ENCODE assay signal across 27 cellular contexts in genomic region chr10:91514025-91514424, GRCh38.
A peak's percentile ranks its signal among the peaks of the same experiment; 100 is the strongest.
DNase-seq lines count a peak whose midpoint lies in the region; ATAC-seq and TF ChIP-seq lines count a peak whose summit lies in the region.
"Had no signal": no experiment of that assay in that cellular context is flagged by ENCODE, and none has a peak within 500 bp of the region (broad histone marks: within the 10 kb centered on the region; RNA-seq: fewer than 3 reads in every experiment).

No MANE protein-coding gene starts in this region.

- DNase-seq in EH (ENCODE audit: low read depth) (peak; percentile 23), M059J (ENCODE audit: low read depth) (peak; percentile 23), fibroblast of peridontal ligament (ENCODE audit: extremely low read depth) (peak; percentile 42), vagina (ENCODE audit: extremely low spot score in 2 of 2) (no peak), superior temporal gyrus (ENCODE audit: extremely low spot score) (no peak)
- DNase-seq: activated CD4-positive, alpha-beta memory T cell treated with anti-CD3 and anti-CD28 coated beads for 36 hours; activated CD4-positive, CD25-positive, alpha-beta regulatory T cell treated with anti-CD3 and anti-CD28 coated beads, Interleukin-2, amount 50 U/mL, for 72 hours; activated naive CD4-positive, alpha-beta T cell; activated T-cell treated with anti-CD3 and anti-CD28 coated beads, Interleukin-2, amount 50 U/mL, for 72 hours; cerebellar nuclear complex; COR-L47; GF-D8; hippocampal formation; left colon; NCI-H2081; NCI-H2227 treated with DMSO at 0.1 percent for 48 hours; NCI-H526 treated with DMSO at 0.1 percent for 48 hours; nephron progenitor cell; ovary; PC-9; stimulated activated CD8-positive, alpha-beta memory T cell treated with anti-CD3 and anti-CD28 coated beads, Interleukin-4, amount 100 ng/mL, for 48 hours; thyroid gland had no signal

- H3K4me3 ChIP-seq in rectal smooth muscle tissue (ENCODE audit: low read length) (no peak overlapping the region), vagina (no peak overlapping the region)
- H3K4me3 ChIP-seq: GM23338, ovary, PC-9, thyroid gland had no signal

- H3K4me1 ChIP-seq in rectal smooth muscle tissue (ENCODE audit: control insufficient read depth, insufficient read depth, low read length), result no peaks in the 10 kb centered on the region
- H3K4me1 ChIP-seq in vagina, result peaks cover 12% of the 10 kb centered on the region
- H3K4me1 ChIP-seq: thyroid gland had no signal

- H3K27ac ChIP-seq in rectal smooth muscle tissue (ENCODE audit: low read depth, low read length) (peak overlapping the region; percentile 6), vagina (no peak overlapping the region)
- H3K27ac ChIP-seq: C4-2B, KMS-11, PC-9, thyroid gland had no signal

- no peak overlapping the region for H3K9ac ChIP-seq in rectal smooth muscle tissue (ENCODE audit: low read length)
- H3K9ac ChIP-seq: KMS-11 had no signal

- intact Hi-C loops in vagina (cut with DNase I), result no loop called here

- H3K27me3 ChIP-seq in rectal smooth muscle tissue (ENCODE audit: control insufficient read depth, insufficient read depth, low read length) (no peaks in the 10 kb centered on the region), vagina (no peaks in the 10 kb centered on the region)
- H3K27me3 ChIP-seq: ovary, thyroid gland had no signal

- H3K9me3 ChIP-seq in vagina, result no peaks in the 10 kb centered on the region
- H3K9me3 ChIP-seq: ovary, thyroid gland had no signal

- TF ChIP-seq POLR2A in vagina (IDR thresholded peaks at IDR 0.05), result no peak

- H3K36me3 ChIP-seq in rectal smooth muscle tissue (ENCODE audit: control insufficient read depth, insufficient read depth, low read length) (no peaks in the 10 kb centered on the region), vagina (no peaks in the 10 kb centered on the region)
- H3K36me3 ChIP-seq: ovary, thyroid gland had no signal

- no peak for TF ChIP-seq CTCF in vagina (IDR thresholded peaks at IDR 0.05)

- no peak for ATAC-seq in HG03045 (IDR thresholded peaks at IDR 0.05; ENCODE audit: unreplicated experiment)
- ATAC-seq: activated T-cell treated with anti-CD3 and anti-CD28 coated beads, Interleukin-2, amount 50 U/mL, for 72 hours; GM23338; left colon had no signal

Comparison
In these comparisons a context has a peak if more than half of its experiments do, and no peak if none do; other contexts are left out.
1. DNase-seq: peak in EH (single experiment), M059J (single experiment) and fibroblast of peridontal ligament (single experiment); none in vagina (0 of 2) and superior temporal gyrus (single experiment).